In genomic region chr16:90027611-90028010, GRCh38 we compare ENCODE assay signal across 36 cellular contexts. TPM values are rescaled to one million over a fixed set of nuclear protein-coding genes. Genes with fewer than 3 reads are reported as not detected.
"Had no signal": no experiment of that assay in that cellular context is flagged by ENCODE, and none has a peak within 500 bp of the region (broad histone marks: within the 10 kb centered on the region; RNA-seq: fewer than 3 reads in every experiment).

No MANE protein-coding gene starts in this region.

- H3K4me3 Mint-ChIP-seq: naive B cell; naive thymus-derived CD8-positive, alpha-beta T cell; nephron progenitor cell; neural crest cell; stimulated activated memory B cell treated with anti-CD40 and anti-IgM and Interleukin-4, amounts not matched to agents 10 μg/mL and 1 μg/mL and 100 μg/mL, for 72 hours; stimulated activated naive CD8-positive, alpha-beta T cell treated with anti-CD3 and anti-CD28 coated beads, Interleukin-15, amount 100 ng/mL, for 72 hours; type B pancreatic cell had no signal

- H3K27me3 Mint-ChIP-seq: naive B cell; naive thymus-derived CD8-positive, alpha-beta T cell; stimulated activated naive CD8-positive, alpha-beta T cell treated with anti-CD3 and anti-CD28 coated beads, Interleukin-15, amount 100 ng/mL, for 72 hours had no signal

- FAIRE-seq: pancreas had no signal

- H3K4me3 ChIP-seq: pancreas, prostate gland, skin epidermis, smooth muscle cell, spleen, suprapubic skin, testis, tibial artery, transverse colon, upper lobe of right lung, uterus had no signal

- H3K4me1 ChIP-seq: uterus had no signal

- H3K9me3 Mint-ChIP-seq: naive thymus-derived CD8-positive, alpha-beta T cell; nephron progenitor cell; type B pancreatic cell had no signal

- DNase-seq: naive B cell; naive thymus-derived CD8-positive, alpha-beta T cell; nephron progenitor cell; nucleus accumbens; retina; spleen; stimulated activated CD4-positive, alpha-beta T cell treated with anti-CD3 and anti-CD28 coated beads, Interleukin-12 subunit alpha, Interleukin-12 subunit beta, amount 100 ng/mL, for 4 hours; stimulated activated CD4-positive, alpha-beta T cell treated with anti-CD3 and anti-CD28 coated beads, Interleukin-1b, Interleukin-23, amount 100 ng/mL, for 48 hours; stimulated activated CD4-positive, alpha-beta T cell treated with anti-CD3 and anti-CD28 coated beads, Interleukin-4, amount 100 ng/mL, for 1 hour; stimulated activated CD4-positive, alpha-beta T cell treated with anti-CD3 and anti-CD28 coated beads, Interleukin-4, amount 100 ng/mL, for 4 hours; stimulated activated CD8-positive, alpha-beta memory T cell treated with anti-CD3 and anti-CD28 coated beads, Interleukin-4, amount 100 ng/mL, for 48 hours; stimulated activated naive CD4-positive, alpha-beta T cell; stimulated activated naive CD8-positive, alpha-beta T cell treated with anti-CD3 and anti-CD28 coated beads, Interleukin-15, amount 100 ng/mL, for 72 hours; stimulated activated naive CD8-positive, alpha-beta T cell treated with anti-CD3 and anti-CD28 coated beads, Interleukin-15, Interleukin-2, amounts not matched to agents 100 U/mL and 50 U/mL, for 24 hours; substantia nigra; testis; tibial artery; transverse colon; upper lobe of right lung; uterus had no signal

- H3K36me3 ChIP-seq: neutrophil, prostate gland, transverse colon, upper lobe of right lung, uterus had no signal

- H3K4me1 Mint-ChIP-seq: stimulated activated memory B cell treated with anti-CD40 and anti-IgM and Interleukin-4, amounts not matched to agents 10 μg/mL and 1 μg/mL and 100 μg/mL, for 72 hours had no signal

- H3K4me2 ChIP-seq: smooth muscle cell had no signal

- H3K27ac Mint-ChIP-seq: naive thymus-derived CD8-positive, alpha-beta T cell; nephron progenitor cell; stimulated activated memory B cell treated with anti-CD40 and anti-IgM and Interleukin-4, amounts not matched to agents 10 μg/mL and 1 μg/mL and 100 μg/mL, for 72 hours; stimulated activated naive CD8-positive, alpha-beta T cell treated with anti-CD3 and anti-CD28 coated beads, Interleukin-15, amount 100 ng/mL, for 72 hours; type B pancreatic cell had no signal

- ATAC-seq: naive thymus-derived CD8-positive, alpha-beta T cell; pancreas; right cardiac atrium; sciatic nerve; stimulated activated memory B cell treated with anti-CD40 and anti-IgM and Interleukin-4, amounts not matched to agents 10 μg/mL and 1 μg/mL and 100 μg/mL, for 72 hours; stimulated activated naive CD8-positive, alpha-beta T cell treated with anti-CD3 and anti-CD28 coated beads, Interleukin-15, amount 100 ng/mL, for 72 hours; stimulated activated naive CD8-positive, alpha-beta T cell treated with anti-CD3 and anti-CD28 coated beads, Interleukin-15, Interleukin-2, amounts not matched to agents 100 U/mL and 50 U/mL, for 24 hours; upper lobe of right lung had no signal

- H3K27ac ChIP-seq: neutrophil, pancreas, prostate gland, skin epidermis, spleen, suprapubic skin, testis, tibial artery, transverse colon, upper lobe of right lung, uterus had no signal

- H3K27me3 ChIP-seq: neutrophil, pancreas, spleen, suprapubic skin, testis, tibial artery, transverse colon, upper lobe of right lung, uterus had no signal

- H3K9me3 ChIP-seq: neutrophil, pancreas, prostate gland, spleen, suprapubic skin, testis, tibial artery, transverse colon, upper lobe of right lung, uterus had no signal

RNA-seq across cellular contexts. Expression of gene PRDM7, which starts 49.5 kb away (rescaled TPM):
- total RNA-seq: naive thymus-derived CD8-positive, alpha-beta T cell; neural crest cell; omental fat pad; osteocyte; pancreas; posterior vena cava; pulmonary artery endothelial cell; right cardiac atrium; sciatic nerve; smooth muscle cell; spleen; suprapubic skin; transverse colon; upper lobe of right lung; urinary bladder had no signal
- polyA plus RNA-seq: naive thymus-derived CD8-positive, alpha-beta T cell; pancreas; right cardiac atrium; smooth muscle cell; spleen; urinary bladder had no signal
